Comparison of ENCODE assay signal across 8 cellular contexts in the genomic region with DNA sequence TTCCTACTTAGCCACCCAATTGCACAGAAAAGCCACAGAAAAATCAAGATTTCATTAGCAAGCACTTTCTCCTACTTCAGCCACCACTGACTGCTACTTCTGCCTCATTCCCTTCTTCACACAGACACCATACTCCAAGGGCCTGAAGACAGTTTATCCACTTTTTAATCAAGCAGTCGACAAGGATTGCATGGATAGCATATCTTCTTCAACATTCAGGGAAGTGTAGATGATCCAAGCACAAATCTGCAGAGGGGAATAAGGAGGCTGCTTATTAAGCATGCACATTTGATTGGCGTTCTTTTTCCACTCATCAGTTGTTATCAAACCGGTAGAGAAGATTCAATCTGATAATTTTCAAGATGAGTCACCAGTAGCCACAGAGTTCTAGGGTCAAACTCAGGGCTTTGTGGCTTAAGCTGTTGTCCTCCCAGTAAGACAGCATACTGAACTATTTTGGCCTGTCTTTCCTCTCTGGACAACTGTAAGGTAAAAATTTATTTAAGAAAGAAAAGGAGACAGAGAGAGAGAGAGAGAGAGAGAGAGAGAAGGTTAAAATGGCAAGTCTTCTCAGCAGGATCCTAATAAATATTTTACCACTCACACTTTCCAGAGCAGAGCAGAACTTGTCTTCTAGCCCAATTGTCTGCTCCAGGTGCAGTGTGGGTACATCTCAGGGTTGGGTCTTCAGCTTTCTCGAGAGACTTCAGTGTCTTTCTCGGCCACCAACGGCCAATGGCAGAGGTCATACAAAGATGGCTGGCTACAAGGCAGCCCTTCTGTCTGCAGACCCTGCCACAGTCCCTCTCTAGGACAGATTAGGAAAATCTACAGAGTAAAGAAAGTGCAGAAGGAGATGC.
DNase-seq lines count a peak whose midpoint lies in the region; ATAC-seq and TF ChIP-seq lines count a peak whose summit lies in the region.

No MANE protein-coding gene starts in this region.

- ATAC-seq in HG03108 (IDR thresholded peaks at IDR 0.05; ENCODE audit: unreplicated experiment) (peak; percentile 96), gastrocnemius medialis (no peak)

- no peaks in the 10 kb centered on the region for H3K27me3 ChIP-seq in sigmoid colon
- no peaks in the 10 kb centered on the region for H3K27me3 ChIP-seq in gastrocnemius medialis

- intact Hi-C loops in activated T-helper 2 cell treated with anti-CD3 and anti-CD28 coated beads, Interferon-gamma antibody, Interleukin-2, Interleukin-4, amounts not matched to agents 10 μg/mL and 5 μg/mL and 100 μg/mL, durations not matched to agents 14 hours and 24 hours and 36 hours (cut with micrococcal nuclease) = loop anchor here (1.0 kb wide), 3 partner anchors 9 to 48 kb away; no protein-coding TSS in a partner anchor
- intact Hi-C loops in sigmoid colon (cut with DNase I) (no loop called here), gastrocnemius medialis (cut with DNase I; ENCODE audit: low total_unique reads) (no loop called here)

- peak; percentile 5 for DNase-seq in AG10803 (ENCODE audit: low read depth)
- peak; percentile 19 for DNase-seq in GM19238 (ENCODE audit: insufficient read length, low spot score)
- no peak for DNase-seq in activated T-helper 2 cell treated with anti-CD3 and anti-CD28 coated beads, Interferon-gamma antibody, Interleukin-2, Interleukin-4, amounts not matched to agents 10 μg/mL and 5 μg/mL and 100 μg/mL, durations not matched to agents 14 hours and 24 hours and 36 hours (ENCODE audit: low spot score)
- no peak for DNase-seq in sigmoid colon
- no peak for DNase-seq in NCI-H345 (lab: John Stamatoyannopoulos, UW)
- no peak for DNase-seq in NCI-H2081 treated with DMSO at 0.1 percent for 48 hours (lab: John Stamatoyannopoulos, UW)
- DNase-seq in gastrocnemius medialis = no peak

- no peak overlapping the region for H3K4me3 ChIP-seq in AG10803 (ENCODE audit: low read length)
- H3K4me3 ChIP-seq in sigmoid colon = no peak overlapping the region
- H3K4me3 ChIP-seq in gastrocnemius medialis = no peak overlapping the region

- H3K4me3 Mint-ChIP-seq in activated T-helper 2 cell treated with anti-CD3 and anti-CD28 coated beads, Interferon-gamma antibody, Interleukin-2, Interleukin-4, amounts not matched to agents 10 μg/mL and 5 μg/mL and 100 μg/mL, durations not matched to agents 14 hours and 24 hours and 36 hours (ENCODE audit: low read depth) = peak overlapping the region; percentile 26

- H3K36me3 ChIP-seq in sigmoid colon = no peaks in the 10 kb centered on the region
- H3K36me3 ChIP-seq in gastrocnemius medialis = no peaks in the 10 kb centered on the region

- TF ChIP-seq CTCF in AG10803 (conservative IDR thresholded peaks at IDR 0.05; ENCODE audit: low read length) = no peak
- TF ChIP-seq CTCF in sigmoid colon (IDR thresholded peaks at IDR 0.05) = no peak
- TF ChIP-seq CTCF in gastrocnemius medialis (IDR thresholded peaks at IDR 0.05 in 4 of 5, conservative IDR thresholded peaks at IDR 0.05 in 1 of 5) = no peak

- H3K9me3 Mint-ChIP-seq in activated T-helper 2 cell treated with anti-CD3 and anti-CD28 coated beads, Interferon-gamma antibody, Interleukin-2, Interleukin-4, amounts not matched to agents 10 μg/mL and 5 μg/mL and 100 μg/mL, durations not matched to agents 14 hours and 24 hours and 36 hours = no peaks in the 10 kb centered on the region

- H3K27ac Mint-ChIP-seq in activated T-helper 2 cell treated with anti-CD3 and anti-CD28 coated beads, Interferon-gamma antibody, Interleukin-2, Interleukin-4, amounts not matched to agents 10 μg/mL and 5 μg/mL and 100 μg/mL, durations not matched to agents 14 hours and 24 hours and 36 hours = peak overlapping the region; percentile 94

- no peak for TF ChIP-seq EP300 in sigmoid colon (IDR thresholded peaks at IDR 0.05)

- no peak for TF ChIP-seq POLR2A in sigmoid colon (IDR thresholded peaks at IDR 0.05)
- no peak for TF ChIP-seq POLR2A in gastrocnemius medialis (IDR thresholded peaks at IDR 0.05)

- peaks cover 16% of the 10 kb centered on the region for H3K36me3 Mint-ChIP-seq in activated T-helper 2 cell treated with anti-CD3 and anti-CD28 coated beads, Interferon-gamma antibody, Interleukin-2, Interleukin-4, amounts not matched to agents 10 μg/mL and 5 μg/mL and 100 μg/mL, durations not matched to agents 14 hours and 24 hours and 36 hours (ENCODE audit: low read depth)

- H3K27me3 Mint-ChIP-seq in activated T-helper 2 cell treated with anti-CD3 and anti-CD28 coated beads, Interferon-gamma antibody, Interleukin-2, Interleukin-4, amounts not matched to agents 10 μg/mL and 5 μg/mL and 100 μg/mL, durations not matched to agents 14 hours and 24 hours and 36 hours (ENCODE audit: low read depth) = no peaks in the 10 kb centered on the region

- peaks cover 81% of the 10 kb centered on the region for H3K4me1 Mint-ChIP-seq in activated T-helper 2 cell treated with anti-CD3 and anti-CD28 coated beads, Interferon-gamma antibody, Interleukin-2, Interleukin-4, amounts not matched to agents 10 μg/mL and 5 μg/mL and 100 μg/mL, durations not matched to agents 14 hours and 24 hours and 36 hours (ENCODE audit: low read depth)

- H3K4me1 ChIP-seq in sigmoid colon (peaks cover 0 to 35% (median 28%) of the 10 kb centered on the region in 4 donors), gastrocnemius medialis (peaks cover 0 to 4% of the 10 kb centered on the region in 2 donors)

- in situ Hi-C loops in gastrocnemius medialis (cut with MboI; ENCODE audit: low sequenced_read_pairs in 4 of 4) = no loop called here

- 73 to 76% methylated on average over 6 of the region's 6 CpGs for WGBS in sigmoid colon, 2 donors

- no peaks in the 10 kb centered on the region for H3K9me3 ChIP-seq in sigmoid colon
- no peaks in the 10 kb centered on the region for H3K9me3 ChIP-seq in gastrocnemius medialis

- H3K27ac ChIP-seq in sigmoid colon = peak overlapping the region; percentile 26 to 71 (median 52)
- peak overlapping the region in 2 of 4 donors; percentile 11 to 14 for H3K27ac ChIP-seq in gastrocnemius medialis

Comparison
In these comparisons a context has a peak if more than half of its experiments do, and no peak if none do; other contexts are left out.
1. DNase-seq: peak in AG10803 (single experiment) and GM19238 (single experiment); none in activated T-helper 2 cell treated with anti-CD3 and anti-CD28 coated beads, Interferon-gamma antibody, Interleukin-2, Interleukin-4, amounts not matched to agents 10 μg/mL and 5 μg/mL and 100 μg/mL, durations not matched to agents 14 hours and 24 hours and 36 hours (single experiment), sigmoid colon (single experiment), NCI-H345 (single experiment), NCI-H2081 treated with DMSO at 0.1 percent for 48 hours (single experiment) and gastrocnemius medialis (0 of 2).